11 cellular contexts compared by ENCODE assay signal in the genomic region with DNA sequence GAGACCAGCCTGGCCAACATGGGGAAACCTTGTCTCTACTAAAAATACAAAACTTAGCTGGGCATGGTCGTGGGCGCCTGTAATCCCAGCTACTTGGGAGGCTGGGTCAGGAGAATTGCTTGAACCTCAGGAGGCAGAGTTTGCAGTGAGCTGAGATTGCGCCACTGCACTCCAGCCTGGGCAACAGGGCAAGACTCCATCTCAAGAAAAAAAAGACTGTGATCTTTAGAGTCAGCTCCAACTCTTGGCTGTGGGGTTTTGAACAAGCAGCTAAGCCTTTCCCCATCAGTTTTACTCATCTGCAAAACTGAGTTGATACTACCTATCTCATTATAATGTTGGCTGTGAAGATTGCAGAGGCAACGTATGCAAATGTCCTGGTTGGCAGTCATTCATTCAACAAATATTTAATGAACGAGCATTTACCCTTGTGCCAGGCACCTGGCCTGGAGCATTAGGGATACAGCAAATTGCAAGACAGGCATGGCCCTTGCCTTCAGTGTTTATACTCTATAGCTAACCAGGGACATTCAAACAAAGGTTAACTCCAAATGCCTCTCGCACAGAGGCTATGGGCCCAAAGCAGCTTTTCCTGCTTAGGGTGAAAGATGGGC. TPM values are rescaled to one million over a fixed set of nuclear protein-coding genes. Genes with fewer than 3 reads are reported as not detected.
DNase-seq lines count a peak whose midpoint lies in the region; ATAC-seq, FAIRE-seq and TF ChIP-seq lines count a peak whose summit lies in the region.
"Had no signal": no experiment of that assay in that cellular context is flagged by ENCODE, and none has a peak within 500 bp of the region (broad histone marks: within the 10 kb centered on the region; RNA-seq: fewer than 3 reads in every experiment).

No MANE protein-coding gene starts in this region.

- H4K20me1 ChIP-seq in DND-41 (ENCODE audit: insufficient read depth, low read length), result no peaks in the 10 kb centered on the region

- H3K27me3 ChIP-seq in DND-41 (ENCODE audit: insufficient read depth, low read length, poor library complexity), result no peaks in the 10 kb centered on the region

- TF ChIP-seq POLR2A in A549 (IDR thresholded peaks at IDR 0.05; ENCODE audit: low read length), result no peak

- H3K27ac ChIP-seq in A549, result peak overlapping the region; percentile 79 to 95
- H3K27ac ChIP-seq in DND-41 (ENCODE audit: low read length), result peak overlapping the region; percentile 36; the same call in 1 of the 2 replicates
- H3K27ac ChIP-seq in RWPE1, result peak overlapping the region; percentile 94

- ATAC-seq in A549 (no peak), DND-41 (ENCODE audit: insufficient read depth, low read depth) (no peak), left lobe of liver (peak; percentile 73), HG03097 (IDR thresholded peaks at IDR 0.05; ENCODE audit: low FRiP score, unreplicated experiment) (no peak), GM18867 (IDR thresholded peaks at IDR 0.05; ENCODE audit: unreplicated experiment) (no peak), HG03442 (IDR thresholded peaks at IDR 0.05; ENCODE audit: unreplicated experiment) (no peak)

- no peak overlapping the region for H3K9ac ChIP-seq in DND-41 (ENCODE audit: low read depth, low read length)

- CTCF ChIA-PET in A549 (lab: Yijun Ruan, JAX) (interaction anchor here (1.2 to 1.6 kb wide), 2 partner anchors 9 to 14 kb away, joined by 3 to 4 read pairs; no protein-coding TSS in a partner anchor), RWPE1 (lab: Yijun Ruan, JAX) (interaction anchor here (0.6 kb wide), 1 partner anchor 95 kb away, joined by 5 read pairs; no protein-coding TSS in a partner anchor)

- H3K4me2 ChIP-seq in A549 (peak overlapping the region; percentile 71), DND-41 (ENCODE audit: insufficient read depth, low read length) (no peak overlapping the region)

- TF ChIP-seq CTCF in A549 (IDR thresholded peaks at IDR 0.05), result no peak
- no peak for TF ChIP-seq CTCF in DND-41 (IDR thresholded peaks at IDR 0.05; ENCODE audit: borderline replicate concordance, extremely low read depth, low read length, poor library complexity, severe bottlenecking)
- TF ChIP-seq CTCF in RWPE1 (conservative IDR thresholded peaks at IDR 0.05; ENCODE audit: low read depth), result no peak

- H3K36me3 ChIP-seq in DND-41 (ENCODE audit: insufficient read depth, low read length), result peaks cover 10% of the 10 kb centered on the region; the same call in 1 of the 2 replicates

- FAIRE-seq in A549 (lab: Jason Lieb, UNC), result no peak
- FAIRE-seq: endometrium, islet of Langerhans had no signal

- H2AFZ ChIP-seq in DND-41 (ENCODE audit: low read depth, low read length), result no peak overlapping the region

- TF ChIP-seq RAD21 in A549 (conservative IDR thresholded peaks at IDR 0.05 in 1 of 2, IDR thresholded peaks at IDR 0.05 in 1 of 2), result no peak

- H3K9me3 ChIP-seq in A549 (no peaks in the 10 kb centered on the region), DND-41 (ENCODE audit: insufficient read depth, low read length, severe bottlenecking) (no peaks in the 10 kb centered on the region)

- WGBS in A549 (ENCODE audit: missing lambda C conversion rate), result 72% methylated on average over 4 of the region's 6 CpGs

- peaks cover 44% of the 10 kb centered on the region for H3K4me1 ChIP-seq in A549
- peaks cover 34% of the 10 kb centered on the region for H3K4me1 ChIP-seq in DND-41 (ENCODE audit: insufficient read depth, low read length)

- POLR2A ChIA-PET in A549 (lab: Yijun Ruan, JAX), result interaction anchor here (2.3 kb wide), 1 partner anchor 98 kb away, joined by 13 read pairs; the partner anchor contains the start of gene SNRPC
- POLR2A ChIA-PET in RWPE1 (lab: Yijun Ruan, JAX; ENCODE audit: low non-redundant PET), result no interaction called here

- no peak for TF ChIP-seq EP300 in A549 (IDR thresholded peaks at IDR 0.05)

- no peak overlapping the region for H3K4me3 ChIP-seq in A549
- no peak overlapping the region for H3K4me3 ChIP-seq in DND-41 (ENCODE audit: low read depth in 1 of 2, low read length in 2 of 2)

- DNase-seq in A549 (ENCODE audit: low read depth in 1 of 2, low spot score in 1 of 2) (no peak), DND-41 (no peak), RWPE1 (ENCODE audit: low spot score) (no peak), left lobe of liver (ENCODE audit: low spot score) (peak; percentile 72)
- no peak for DNase-seq in stimulated activated CD8-positive, alpha-beta memory T cell treated with anti-CD3 and anti-CD28 coated beads, Interleukin-4, amount 100 ng/mL, for 48 hours
- DNase-seq: activated effector memory CD4-positive, alpha-beta T cell treated with anti-CD3 and anti-CD28 coated beads, Interleukin-2, amount 50 U/mL, for 16 hours had no signal

- peaks cover 83% of the 10 kb centered on the region for H3K79me2 ChIP-seq in DND-41 (ENCODE audit: insufficient read depth, low read length)

TF ChIP-seq in A549, 52 proteins besides CTCF, POLR2A, EP300 and RAD21:
- TF ChIP-seq SMC3 (IDR thresholded peaks at IDR 0.05) (no peak), MAZ (IDR thresholded peaks at IDR 0.05; ENCODE audit: borderline replicate concordance, low read depth, low read length) (no peak), EHF (CRISPR knock-in tag; IDR thresholded peaks at IDR 0.05) (no peak), HEYL (CRISPR knock-in tag; IDR thresholded peaks at IDR 0.05) (no peak), CEBPB (IDR thresholded peaks at IDR 0.05) (peak in 1 of 2 experiments; percentile 50; a peak in 1 of 4 replicates), REST (IDR thresholded peaks at IDR 0.05) (no peak)
- TF ChIP-seq, protein P1, sequence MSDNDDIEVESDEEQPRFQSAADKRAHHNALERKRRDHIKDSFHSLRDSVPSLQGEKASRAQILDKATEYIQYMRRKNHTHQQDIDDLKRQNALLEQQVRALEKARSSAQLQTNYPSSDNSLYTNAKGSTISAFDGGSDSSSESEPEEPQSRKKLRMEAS (IDR thresholded peaks at IDR 0.05), result no peak
- TF ChIP-seq, protein P2, sequence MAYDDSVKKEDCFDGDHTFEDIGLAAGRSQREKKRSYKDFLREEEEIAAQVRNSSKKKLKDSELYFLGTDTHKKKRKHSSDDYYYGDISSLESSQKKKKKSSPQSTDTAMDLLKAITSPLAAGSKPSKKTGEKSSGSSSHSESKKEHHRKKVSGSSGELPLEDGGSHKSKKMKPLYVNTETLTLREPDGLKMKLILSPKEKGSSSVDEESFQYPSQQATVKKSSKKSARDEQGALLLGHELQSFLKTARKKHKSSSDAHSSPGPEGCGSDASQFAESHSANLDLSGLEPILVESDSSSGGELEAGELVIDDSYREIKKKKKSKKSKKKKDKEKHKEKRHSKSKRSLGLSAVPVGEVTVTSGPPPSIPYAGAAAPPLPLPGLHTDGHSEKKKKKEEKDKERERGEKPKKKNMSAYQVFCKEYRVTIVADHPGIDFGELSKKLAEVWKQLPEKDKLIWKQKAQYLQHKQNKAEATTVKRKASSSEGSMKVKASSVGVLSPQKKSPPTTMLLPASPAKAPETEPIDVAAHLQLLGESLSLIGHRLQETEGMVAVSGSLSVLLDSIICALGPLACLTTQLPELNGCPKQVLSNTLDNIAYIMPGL (CRISPR knock-in tag; IDR thresholded peaks at IDR 0.05; ENCODE audit: borderline replicate concordance), result no peak

RNA-seq across cellular contexts. Expression of gene ILRUN, which starts 37.9 kb away (rescaled TPM):
- polyA plus RNA-seq in A549 (2011; rRNA removed), result 33.7 and 36.1 TPM in 2 replicates
- polyA plus RNA-seq in A549 (2012; cell fraction: cytosol; rRNA removed), result 12.4 and 18.4 TPM in 2 replicates
- polyA plus RNA-seq in A549 (2012; cell fraction: nucleus; rRNA removed), result 8.3 and 11.9 TPM in 2 replicates
- 24.4 to 28.6 TPM (median 25.4 TPM) in 3 replicates for polyA plus RNA-seq in A549 (2017; fragmentation: RNase III; extraction: RNeasy Plus Mini Kit Qiagen cat#74134 plus additional on column Dnase treatment)
- 42.0 and 45.2 TPM in 2 replicates for polyA minus RNA-seq in A549 (2011; rRNA and poly(A)+ RNA removed)
- total RNA-seq in left lobe of liver, result 81.7 TPM

Comparison
In these comparisons a context has a peak if more than half of its experiments do, and no peak if none do; other contexts are left out.
1. H3K27ac ChIP-seq: peak in every context shown above with its lines; median percentile 94 in RWPE1; 87 in A549; 36 in DND-41.